ENCODE assay signal across 8 cellular contexts in the genomic region with DNA sequence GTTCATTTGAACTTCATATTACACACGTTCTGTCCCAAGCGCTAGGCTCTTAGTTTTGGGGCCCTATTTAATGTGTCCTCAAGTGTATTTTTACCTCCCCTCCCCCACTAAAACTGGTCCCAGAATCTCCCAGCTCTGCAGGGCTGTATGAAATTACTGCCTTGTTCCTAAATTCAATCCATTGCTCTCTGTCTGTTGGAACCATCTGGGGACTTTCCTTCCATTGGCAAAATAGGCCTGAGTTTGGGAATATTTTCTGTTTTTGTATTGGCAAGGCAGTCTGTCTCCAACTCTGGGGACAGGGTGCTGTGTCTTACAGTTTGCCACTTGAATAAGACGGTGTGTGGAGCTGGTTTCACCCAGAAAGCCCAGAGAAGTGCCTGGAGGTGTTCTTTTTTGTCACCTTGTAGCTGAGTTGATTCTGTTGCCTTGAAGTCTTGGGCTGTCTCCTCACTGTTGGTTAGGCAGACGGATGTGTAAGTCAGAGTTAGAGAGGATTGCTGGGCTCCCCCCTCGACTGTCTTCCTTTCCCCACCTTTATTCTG. TPM values are rescaled to one million over a fixed set of nuclear protein-coding genes. Genes with fewer than 3 reads are reported as not detected.
DNase-seq lines count a peak whose midpoint lies in the region; ATAC-seq and TF ChIP-seq lines count a peak whose summit lies in the region.

No MANE protein-coding gene starts in this region.

- H3K79me1 ChIP-seq in H9 (ENCODE audit: insufficient read depth, low read depth, low read length, poor library complexity, severe bottlenecking): no peaks in the 10 kb centered on the region

- DNase-seq in H9 (no peak), fibroblast of the aortic adventitia (ENCODE audit: low read depth) (no peak), GM10248 (ENCODE audit: extremely low spot score) (no peak), NCI-H2227 treated with DMSO at 0.1 percent for 48 hours (lab: John Stamatoyannopoulos, UW) (no peak)
- DNase-seq in NK-92 treated with Interleukin-12 subunit alpha and Interleukin-12 subunit beta, amount 100 ng/mL, for 24 hours (lab: John Stamatoyannopoulos, UW): no peak

- no peak overlapping the region for H3K9ac ChIP-seq in H9 (ENCODE audit: extremely low read depth, insufficient read length, low read length)

- no peak for ATAC-seq in GM19467 (IDR thresholded peaks at IDR 0.05; ENCODE audit: unreplicated experiment)

- H4K91ac ChIP-seq in H9 (ENCODE audit: insufficient read length, low read depth, low read length): no peak overlapping the region

- POLR2A ChIA-PET in GM10248 (lab: Yijun Ruan, JAX): interaction anchor here (1.3 kb wide), 1 partner anchor 14 kb away, joined by 3 read pairs; no protein-coding TSS in a partner anchor

- peaks cover 4% of the 10 kb centered on the region for H3K23me2 ChIP-seq in H9 (ENCODE audit: insufficient read length, low read depth, low read length, poor library complexity, severe bottlenecking)

- no peak overlapping the region for H3K56ac ChIP-seq in H9 (ENCODE audit: insufficient read length, low read depth, low read length)

- no peak overlapping the region for H3K18ac ChIP-seq in H9 (ENCODE audit: insufficient read length, low read depth, low read length)

- H3K27me3 ChIP-seq in H9 (ENCODE audit: insufficient read depth, low read length): no peaks in the 10 kb centered on the region

- H4K5ac ChIP-seq in H9 (ENCODE audit: insufficient read length, low read depth, low read length): no peak overlapping the region

- peak overlapping the region; percentile 83 to 91 for H3K4me3 Mint-ChIP-seq in H9

- no peak overlapping the region for H2BK5ac ChIP-seq in H9 (ENCODE audit: insufficient read length, low read length)

- WGBS in H9 (ENCODE audit: extremely low coverage, insufficient read length, low lambda C conversion rate): no CpG with 5 or more reads among the region's 5 CpGs

- H2BK15ac ChIP-seq in H9 (ENCODE audit: low read depth, low read length): no peak overlapping the region

- no peak overlapping the region for H3K23ac ChIP-seq in H9 (ENCODE audit: insufficient read length, low read depth, low read length)

- no peaks in the 10 kb centered on the region for H3K9me3 ChIP-seq in H9 (ENCODE audit: control insufficient read depth, low read depth, low read length)

- no peak overlapping the region for H2BK120ac ChIP-seq in H9 (ENCODE audit: low read depth, low read length, poor library complexity, severe bottlenecking)

- no peaks in the 10 kb centered on the region for H3K27me3 Mint-ChIP-seq in H9 (ENCODE audit: low read depth)

- no peaks in the 10 kb centered on the region for H3K4me1 ChIP-seq in H9 (ENCODE audit: insufficient read depth, low read length)

- peak overlapping the region in 1 of 3 experiments; percentile 22; a peak in 1 of 7 replicates for H3K27ac Mint-ChIP-seq in H9

- H3K4me3 ChIP-seq in fibroblast of the aortic adventitia (ENCODE audit: low read depth, low read length): peak overlapping the region; percentile 75
- H3K4me3 ChIP-seq in skin epidermis: peak overlapping the region; percentile 61 to 93 (median 88)

- H4K20me1 ChIP-seq in H9 (ENCODE audit: control insufficient read depth, insufficient read depth, insufficient read length): no peaks in the 10 kb centered on the region

- no peaks in the 10 kb centered on the region; a peak in 1 of 5 replicates for H3K9me3 Mint-ChIP-seq in H9

- H3T11ph ChIP-seq in H9 (ENCODE audit: low read length): no peak overlapping the region

- peaks cover 21 to 32% of the 10 kb centered on the region in 2 experiments for H3K4me1 Mint-ChIP-seq in H9

- no peak overlapping the region for H2BK20ac ChIP-seq in H9 (ENCODE audit: low read depth, low read length, poor library complexity, severe bottlenecking)

- no peak overlapping the region for H3K4ac ChIP-seq in H9 (ENCODE audit: low read depth, low read length)

- no peak overlapping the region for H2BK12ac ChIP-seq in H9 (ENCODE audit: insufficient read length, low read depth, low read length)

- peaks cover 24 to 51% (median 36%) of the 10 kb centered on the region in 3 experiments for H3K36me3 Mint-ChIP-seq in H9 (ENCODE audit: insufficient read depth in 1 of 3, low read depth in 3 of 3)

- H3K79me2 ChIP-seq in H9 (ENCODE audit: insufficient read depth, low read length): peaks cover 2% of the 10 kb centered on the region; the same call in 1 of the 2 replicates

- H4K8ac ChIP-seq in H9 (replicated peaks; ENCODE audit: insufficient read length, low read depth, low read length): no peak overlapping the region

- TF ChIP-seq CTCF in H9 (conservative IDR thresholded peaks at IDR 0.05) (no peak), VCaP (conservative IDR thresholded peaks at IDR 0.05) (no peak), fibroblast of the aortic adventitia (IDR thresholded peaks at IDR 0.05; ENCODE audit: insufficient read depth, low read length) (no peak), GM10248 (IDR thresholded peaks at IDR 0.05; ENCODE audit: control extremely low read depth, extremely low read depth, low read depth, missing control alignments) (no peak)

- H2AK5ac ChIP-seq in H9 (ENCODE audit: insufficient read length, low read length): no peak overlapping the region

- H3K27ac ChIP-seq in H9 (ENCODE audit: insufficient read length, low read depth, low read length) (no peak overlapping the region), VCaP (peak overlapping the region; percentile 93), skin epidermis (peak overlapping the region in 20 of 21 experiments; percentile 79 to 99 (median 95))

- H3K14ac ChIP-seq in H9 (ENCODE audit: insufficient read depth, low read length): no peak overlapping the region

- peak overlapping the region; percentile 45 for H3K4me2 ChIP-seq in H9 (ENCODE audit: insufficient read depth, insufficient read length, low read length)

- CTCF ChIA-PET in GM10248 (lab: Yijun Ruan, JAX): interaction anchor here (0.8 to 7.1 kb wide), 6 partner anchors 8 to 68 kb away, joined by 3 to 62 read pairs (median 22); no protein-coding TSS in a partner anchor

- no peak overlapping the region for H2AFZ ChIP-seq in H9 (ENCODE audit: low read length)

RNA-seq across cellular contexts. Expression of a gene that starts 1.3 kb away (rescaled TPM):
- total RNA-seq in H9 (2021) (28.7 and 35.5 TPM in 2 replicates), fibroblast of the aortic adventitia (ENCODE audit: low replicate concordance) (18.6 and 31.5 TPM in 2 replicates)

RNA-seq across cellular contexts. Expression of a gene that starts 19.2 kb away (rescaled TPM):
- total RNA-seq in H9 (2021) (237 and 248 TPM in 2 replicates), fibroblast of the aortic adventitia (ENCODE audit: low replicate concordance) (158 and 255 TPM in 2 replicates)

RNA-seq across cellular contexts. Expression of a gene that starts 22.4 kb away (rescaled TPM):
- total RNA-seq in H9 (2021) (17.2 and 19.8 TPM in 2 replicates), fibroblast of the aortic adventitia (ENCODE audit: low replicate concordance) (not detected in 2 replicates)

RNA-seq across cellular contexts. Expression of a gene that starts 45.1 kb away (rescaled TPM):
- total RNA-seq in H9 (2021) (not detected in 2 replicates), fibroblast of the aortic adventitia (ENCODE audit: low replicate concordance) (not detected in 2 replicates)

RNA-seq across cellular contexts. Expression of a gene that starts 59.6 kb away (rescaled TPM):
- not detected in 2 replicates for total RNA-seq in H9 (2021)
- total RNA-seq in fibroblast of the aortic adventitia (ENCODE audit: low replicate concordance): 1.7 TPM in 1 of 2 replicates, not detected in the other

Comparison
In these comparisons a context has a peak if more than half of its experiments do, and no peak if none do; other contexts are left out.
1. RNA of a gene that starts 22.4 kb away (total RNA-seq): 17.2 to 19.8 TPM in H9; not detected in fibroblast of the aortic adventitia; every median in the first group is over 10 times any median in the second.